In the genomic region with DNA sequence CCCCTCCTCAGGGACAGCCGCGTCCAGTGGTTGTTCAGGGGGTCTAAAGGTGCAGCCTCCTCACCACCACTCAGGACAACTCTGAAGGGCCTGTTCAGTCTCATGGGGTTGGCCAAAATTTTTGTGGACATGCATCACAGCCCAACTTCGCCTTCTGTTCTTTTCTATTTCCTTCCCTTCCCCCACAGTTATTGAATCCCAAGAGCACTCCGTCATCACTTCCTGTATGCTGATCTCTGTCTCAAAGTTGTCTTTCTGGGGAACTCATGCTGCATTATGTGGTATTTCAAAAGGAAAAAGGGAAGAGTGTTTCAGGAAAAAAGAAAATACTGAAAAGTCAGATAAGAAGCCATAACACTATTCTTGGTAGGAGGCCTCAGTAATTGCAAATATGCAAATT, we compare ENCODE assay signal across 24 cellular contexts.
"Had no signal": no experiment of that assay in that cellular context is flagged by ENCODE, and none has a peak within 500 bp of the region (broad histone marks: within the 10 kb centered on the region; RNA-seq: fewer than 3 reads in every experiment).

No MANE protein-coding gene starts in this region.

- H3K4me1 Mint-ChIP-seq: activated naive CD4-positive, alpha-beta T cell treated with anti-CD3 and anti-CD28 coated beads, Interleukin-2, amount 10 ng/mL, durations not matched to agents 7 days and 5 days; activated naive CD8-positive, alpha-beta T cell treated with anti-CD3 and anti-CD28 coated beads, Interleukin-2, amount 50 U/mL, for 24 hours; immature natural killer cell; memory B cell; naive B cell had no signal

- DNase-seq: activated CD4-positive, alpha-beta T cell treated with anti-CD3 and anti-CD28 coated beads for 1 hour; activated CD8-positive, alpha-beta memory T cell treated with anti-CD3 and anti-CD28 coated beads for 24 hours; activated CD8-positive, alpha-beta memory T cell treated with anti-CD3 and anti-CD28 coated beads, Interleukin-2, amount 50 U/mL, for 48 hours; activated effector memory CD4-positive, alpha-beta T cell treated with Interleukin-2 at 50 U/mL for 16 hours; activated naive CD4-positive, alpha-beta T cell treated with anti-CD3 and anti-CD28 coated beads, Interleukin-2, amount 10 ng/mL, durations not matched to agents 7 days and 5 days; activated naive CD8-positive, alpha-beta T cell treated with anti-CD3 and anti-CD28 coated beads, Interleukin-2, amount 50 U/mL, for 24 hours; activated T-cell treated with anti-CD3 and anti-CD28 coated beads, Interleukin-2, amount 50 U/mL, for 48 hours; aorta; brain microvascular endothelial cell; central memory CD4-positive, alpha-beta T cell; colonic mucosa; gastrocnemius medialis; heart left ventricle; immature natural killer cell; kidney glomerular epithelial cell; mucosa of descending colon; naive B cell; stimulated activated naive CD8-positive, alpha-beta T cell treated with anti-CD3 and anti-CD28 coated beads, Interleukin-15, Interleukin-2, amounts not matched to agents 100 U/mL and 50 U/mL, for 24 hours; substantia nigra; tibial artery; uterus had no signal

- H3K36me3 Mint-ChIP-seq: activated naive CD4-positive, alpha-beta T cell treated with anti-CD3 and anti-CD28 coated beads, Interleukin-2, amount 10 ng/mL, durations not matched to agents 7 days and 5 days; immature natural killer cell; naive B cell had no signal

- H3K4me3 Mint-ChIP-seq: activated naive CD4-positive, alpha-beta T cell treated with anti-CD3 and anti-CD28 coated beads, Interleukin-2, amount 10 ng/mL, durations not matched to agents 7 days and 5 days; activated naive CD8-positive, alpha-beta T cell treated with anti-CD3 and anti-CD28 coated beads, Interleukin-2, amount 50 U/mL, for 24 hours; immature natural killer cell; memory B cell; naive B cell; neural crest cell; T-helper 2 cell treated with Interferon-gamma antibody and Interleukin-4, amounts not matched to agents 5 μg/mL and 100 μg/mL, for 36 hours had no signal

- H3K27ac Mint-ChIP-seq: activated naive CD4-positive, alpha-beta T cell treated with anti-CD3 and anti-CD28 coated beads, Interleukin-2, amount 10 ng/mL, durations not matched to agents 7 days and 5 days; activated naive CD8-positive, alpha-beta T cell treated with anti-CD3 and anti-CD28 coated beads, Interleukin-2, amount 50 U/mL, for 24 hours; immature natural killer cell; memory B cell; naive B cell; T-helper 2 cell treated with Interferon-gamma antibody and Interleukin-4, amounts not matched to agents 5 μg/mL and 100 μg/mL, for 36 hours had no signal

- H3K27me3 Mint-ChIP-seq: activated naive CD4-positive, alpha-beta T cell treated with anti-CD3 and anti-CD28 coated beads, Interleukin-2, amount 10 ng/mL, durations not matched to agents 7 days and 5 days; activated naive CD8-positive, alpha-beta T cell treated with anti-CD3 and anti-CD28 coated beads, Interleukin-2, amount 50 U/mL, for 24 hours; memory B cell; naive B cell had no signal
